Comparison of ENCODE assay signal across 28 cellular contexts in genomic region chr14:73865536-73866113, GRCh38.
"Had no signal": no experiment of that assay in that cellular context is flagged by ENCODE, and none has a peak within 500 bp of the region (broad histone marks: within the 10 kb centered on the region; RNA-seq: fewer than 3 reads in every experiment).

No MANE protein-coding gene starts in this region.

- H3K36me3 Mint-ChIP-seq: memory B cell; natural killer cell treated with Interleukin-12 subunit alpha and Interleukin-12 subunit beta and Interleukin-15 and Interleukin-18, amount 100 ng/mL, for 72 hours had no signal

- H3K4me3 Mint-ChIP-seq: dendritic cell treated with granulocyte-macrophage colony-stimulating factor and Interleukin-4, amounts not matched to agents 40 ng/mL and 50 ng/mL, for 4 days; endodermal cell; memory B cell; mesothelial cell of epicardium; naive B cell; natural killer cell treated with Interleukin-12 subunit alpha and Interleukin-12 subunit beta and Interleukin-15 and Interleukin-18, amount 100 ng/mL, for 72 hours; neural crest cell; stimulated activated naive B cell treated with anti-CD40 and anti-IgM and Interleukin-4, amounts not matched to agents 10 μg/mL and 1 μg/mL and 100 μg/mL, for 72 hours; stimulated activated naive CD8-positive, alpha-beta T cell treated with anti-CD3 and anti-CD28 coated beads, Interleukin-15, Interleukin-2, amounts not matched to agents 100 ng/mL and 50 ng/mL, for 24 hours had no signal

- FAIRE-seq: keratinocyte had no signal

- ATAC-seq: esophagus mucosa; gastrocnemius medialis; mucosa of descending colon; natural killer cell treated with Interleukin-12 subunit alpha and Interleukin-12 subunit beta and Interleukin-15 and Interleukin-18, amount 100 ng/mL, for 72 hours; psoas muscle; right cardiac atrium; stimulated activated naive B cell treated with anti-CD40 and anti-IgM and Interleukin-4, amounts not matched to agents 10 μg/mL and 1 μg/mL and 100 μg/mL, for 72 hours had no signal

- H3K9me3 ChIP-seq: colonic mucosa, gastrocnemius medialis, mucosa of descending colon, neutrophil, psoas muscle, thoracic aorta, tibial nerve, upper lobe of left lung had no signal

- H3K27me3 ChIP-seq: colonic mucosa, gastrocnemius medialis, neutrophil, tibial nerve, upper lobe of left lung had no signal

- H3K4me3 ChIP-seq: colonic mucosa, gastrocnemius medialis, lung, mucosa of descending colon, psoas muscle, skin epidermis, thoracic aorta, tibial nerve, upper lobe of left lung had no signal

- H3K27ac ChIP-seq: colonic mucosa, epithelial cell of prostate, gastrocnemius medialis, neutrophil, psoas muscle, skin epidermis, thoracic aorta, tibial nerve, upper lobe of left lung had no signal

- H3K27me3 Mint-ChIP-seq: dendritic cell treated with granulocyte-macrophage colony-stimulating factor and Interleukin-4, amounts not matched to agents 40 ng/mL and 50 ng/mL, for 4 days; memory B cell; naive B cell; natural killer cell treated with Interleukin-12 subunit alpha and Interleukin-12 subunit beta and Interleukin-15 and Interleukin-18, amount 100 ng/mL, for 72 hours; stimulated activated naive B cell treated with anti-CD40 and anti-IgM and Interleukin-4, amounts not matched to agents 10 μg/mL and 1 μg/mL and 100 μg/mL, for 72 hours; stimulated activated naive CD8-positive, alpha-beta T cell treated with anti-CD3 and anti-CD28 coated beads, Interleukin-15, Interleukin-2, amounts not matched to agents 100 ng/mL and 50 ng/mL, for 24 hours had no signal

- DNase-seq: colonic mucosa; effector CD8-positive, alpha-beta T cell; endodermal cell; foreskin fibroblast; gastrocnemius medialis; head of caudate nucleus; mucosa of descending colon; naive B cell; psoas muscle; right cardiac atrium; stimulated activated CD4-positive, alpha-beta T cell treated with anti-CD3 and anti-CD28 coated beads, Interleukin-15, amount 100 ng/mL, for 24 hours; stimulated activated CD4-positive, alpha-beta T cell treated with anti-CD3 and anti-CD28 coated beads, Interleukin-2, amount 100 ng/mL, for 48 hours; stimulated activated naive B cell treated with anti-CD40 and anti-IgM and Interleukin-4, amounts not matched to agents 10 μg/mL and 1 μg/mL and 100 μg/mL, for 72 hours; upper lobe of left lung had no signal

- H3K4me1 ChIP-seq: colonic mucosa, gastrocnemius medialis, psoas muscle, tibial nerve, upper lobe of left lung had no signal

- H3K36me3 ChIP-seq: colonic mucosa, neutrophil had no signal

- H3K27ac Mint-ChIP-seq: dendritic cell treated with granulocyte-macrophage colony-stimulating factor and Interleukin-4, amounts not matched to agents 40 ng/mL and 50 ng/mL, for 4 days; endodermal cell; mesothelial cell of epicardium; natural killer cell treated with Interleukin-12 subunit alpha and Interleukin-12 subunit beta and Interleukin-15 and Interleukin-18, amount 100 ng/mL, for 72 hours; stimulated activated naive B cell treated with anti-CD40 and anti-IgM and Interleukin-4, amounts not matched to agents 10 μg/mL and 1 μg/mL and 100 μg/mL, for 72 hours; stimulated activated naive CD8-positive, alpha-beta T cell treated with anti-CD3 and anti-CD28 coated beads, Interleukin-15, Interleukin-2, amounts not matched to agents 100 ng/mL and 50 ng/mL, for 24 hours had no signal

- H3K4me1 Mint-ChIP-seq: endodermal cell; memory B cell; mesothelial cell of epicardium; naive B cell; neural crest cell; stimulated activated naive B cell treated with anti-CD40 and anti-IgM and Interleukin-4, amounts not matched to agents 10 μg/mL and 1 μg/mL and 100 μg/mL, for 72 hours had no signal

- H3K9me3 Mint-ChIP-seq: dendritic cell treated with granulocyte-macrophage colony-stimulating factor and Interleukin-4, amounts not matched to agents 40 ng/mL and 50 ng/mL, for 4 days; endodermal cell; memory B cell; mesothelial cell of epicardium; naive B cell; natural killer cell treated with Interleukin-12 subunit alpha and Interleukin-12 subunit beta and Interleukin-15 and Interleukin-18, amount 100 ng/mL, for 72 hours; neural crest cell; stimulated activated naive B cell treated with anti-CD40 and anti-IgM and Interleukin-4, amounts not matched to agents 10 μg/mL and 1 μg/mL and 100 μg/mL, for 72 hours; stimulated activated naive CD8-positive, alpha-beta T cell treated with anti-CD3 and anti-CD28 coated beads, Interleukin-15, Interleukin-2, amounts not matched to agents 100 ng/mL and 50 ng/mL, for 24 hours had no signal
